ENCODE assay signal across 1 cellular context in genomic region chr6:16343593-16343992, GRCh38.
TF ChIP-seq lines count a peak whose summit lies in the region.

No MANE protein-coding gene starts in this region.

TF ChIP-seq in H1, 55 proteins besides CTCF, POLR2A, EP300 and RAD21:
- no peak for TF ChIP-seq TAF7 (optimal IDR thresholded peaks at IDR 0.05; ENCODE audit: borderline replicate concordance, low read depth, low read length)
